In genomic region chr13:38405216-38405615, GRCh38 we compare ENCODE assay signal across 28 cellular contexts.
"Had no signal": no experiment of that assay in that cellular context is flagged by ENCODE, and none has a peak within 500 bp of the region (broad histone marks: within the 10 kb centered on the region; RNA-seq: fewer than 3 reads in every experiment).

No MANE protein-coding gene starts in this region.

- ATAC-seq: natural killer cell; psoas muscle; right cardiac atrium; right lobe of liver; stimulated activated naive B cell treated with anti-CD40 and anti-IgM and Interleukin-4, amounts not matched to agents 10 μg/mL and 1 μg/mL and 100 μg/mL, for 72 hours; upper lobe of right lung had no signal

- H3K27me3 ChIP-seq: neural progenitor cell, ovary, right lobe of liver, sigmoid colon, stomach, thyroid gland, tibial nerve, upper lobe of right lung, uterus had no signal

- H3K27ac Mint-ChIP-seq: natural killer cell; nephron; neural progenitor cell; progenitor cell of endocrine pancreas; stimulated activated effector memory CD8-positive, alpha-beta T cell treated with anti-CD3 and anti-CD28 coated beads, Interleukin-12 subunit alpha, Interleukin-12 subunit beta, amount 100 ng/mL, for 72 hours; stimulated activated naive B cell treated with anti-CD40 and anti-IgM and Interleukin-4, amounts not matched to agents 10 μg/mL and 1 μg/mL and 100 μg/mL, for 72 hours; stimulated activated naive CD8-positive, alpha-beta T cell treated with anti-CD3 and anti-CD28 coated beads, Interleukin-15, Interleukin-2, amounts not matched to agents 100 ng/mL and 50 ng/mL, for 24 hours; type B pancreatic cell had no signal

- H3K4me2 ChIP-seq: neural progenitor cell had no signal

- H3K4me3 Mint-ChIP-seq: natural killer cell; nephron; neural progenitor cell; stimulated activated effector memory CD8-positive, alpha-beta T cell treated with anti-CD3 and anti-CD28 coated beads, Interleukin-12 subunit alpha, Interleukin-12 subunit beta, amount 100 ng/mL, for 72 hours; stimulated activated naive B cell treated with anti-CD40 and anti-IgM and Interleukin-4, amounts not matched to agents 10 μg/mL and 1 μg/mL and 100 μg/mL, for 72 hours; stimulated activated naive CD8-positive, alpha-beta T cell treated with anti-CD3 and anti-CD28 coated beads, Interleukin-15, Interleukin-2, amounts not matched to agents 100 ng/mL and 50 ng/mL, for 24 hours; type B pancreatic cell had no signal

- H2AFZ ChIP-seq: neural progenitor cell, parathyroid adenoma had no signal

- H3K79me2 ChIP-seq: parathyroid adenoma had no signal

- DNase-seq: natural killer cell; occipital lobe; ovary; posterior cingulate gyrus; psoas muscle; right cardiac atrium; right lobe of liver; sigmoid colon; small intestine; stimulated activated CD4-positive, alpha-beta T cell treated with anti-CD3 and anti-CD28 coated beads, Interleukin-15, amount 100 ng/mL, for 24 hours; stimulated activated CD4-positive, alpha-beta T cell treated with anti-CD3 and anti-CD28 coated beads, Interleukin-2, amount 100 ng/mL, for 24 hours; stimulated activated CD4-positive, alpha-beta T cell treated with anti-CD3 and anti-CD28 coated beads, Interleukin-2, amount 100 ng/mL, for 48 hours; stimulated activated CD4-positive, alpha-beta T cell treated with anti-CD3 and anti-CD28 coated beads, Interleukin-4, amount 100 ng/mL, for 24 hours; stimulated activated naive B cell treated with anti-CD40 and anti-IgM and Interleukin-4, amounts not matched to agents 10 μg/mL and 1 μg/mL and 100 μg/mL, for 72 hours; stimulated activated naive CD4-positive, alpha-beta T cell treated with Interleukin-2 at 50 U/mL for 16 hours; stomach; thyroid gland; upper lobe of right lung; uterus had no signal

- H3K4me1 ChIP-seq: neural progenitor cell, parathyroid adenoma, psoas muscle, right lobe of liver, stomach, thyroid gland, tibial nerve, upper lobe of right lung, uterus had no signal

- H3K36me3 ChIP-seq: neural progenitor cell, ovary, right lobe of liver, sigmoid colon, stomach, thoracic aorta, thyroid gland, tibial nerve, upper lobe of right lung, uterus had no signal

- H3K27me3 Mint-ChIP-seq: progenitor cell of endocrine pancreas; stimulated activated naive B cell treated with anti-CD40 and anti-IgM and Interleukin-4, amounts not matched to agents 10 μg/mL and 1 μg/mL and 100 μg/mL, for 72 hours; type B pancreatic cell had no signal

- H3K9me3 Mint-ChIP-seq: nephron; neural progenitor cell; stimulated activated effector memory CD8-positive, alpha-beta T cell treated with anti-CD3 and anti-CD28 coated beads, Interleukin-12 subunit alpha, Interleukin-12 subunit beta, amount 100 ng/mL, for 72 hours; stimulated activated naive CD8-positive, alpha-beta T cell treated with anti-CD3 and anti-CD28 coated beads, Interleukin-15, Interleukin-2, amounts not matched to agents 100 ng/mL and 50 ng/mL, for 24 hours had no signal

- H3K4me1 Mint-ChIP-seq: natural killer cell; neural progenitor cell; stimulated activated effector memory CD8-positive, alpha-beta T cell treated with anti-CD3 and anti-CD28 coated beads, Interleukin-12 subunit alpha, Interleukin-12 subunit beta, amount 100 ng/mL, for 72 hours; stimulated activated naive B cell treated with anti-CD40 and anti-IgM and Interleukin-4, amounts not matched to agents 10 μg/mL and 1 μg/mL and 100 μg/mL, for 72 hours had no signal

- H3K4me3 ChIP-seq: neural progenitor cell, ovary, psoas muscle, right lobe of liver, sigmoid colon, stomach, thoracic aorta, thyroid gland, tibial nerve, upper lobe of right lung, uterus had no signal

- H3K9ac ChIP-seq: neural progenitor cell, parathyroid adenoma had no signal

- FAIRE-seq: small intestine had no signal

- H3K9me3 ChIP-seq: ovary, psoas muscle, right lobe of liver, sigmoid colon, thoracic aorta, thyroid gland, tibial nerve, upper lobe of right lung, uterus had no signal

- H3K27ac ChIP-seq: neural progenitor cell, ovary, parathyroid adenoma, psoas muscle, right lobe of liver, sigmoid colon, stomach, thoracic aorta, thyroid gland, tibial nerve, upper lobe of right lung, uterus had no signal

- H3K36me3 Mint-ChIP-seq: natural killer cell; neural progenitor cell; stimulated activated effector memory CD8-positive, alpha-beta T cell treated with anti-CD3 and anti-CD28 coated beads, Interleukin-12 subunit alpha, Interleukin-12 subunit beta, amount 100 ng/mL, for 72 hours; stimulated activated naive B cell treated with anti-CD40 and anti-IgM and Interleukin-4, amounts not matched to agents 10 μg/mL and 1 μg/mL and 100 μg/mL, for 72 hours; type B pancreatic cell had no signal
